In genomic region chr12:52790427-52791270, GRCh38 we compare ENCODE assay signal across 32 cellular contexts. TPM values are rescaled to one million over a fixed set of nuclear protein-coding genes. Genes with fewer than 3 reads are reported as not detected.
DNase-seq lines count a peak whose midpoint lies in the region; ATAC-seq, FAIRE-seq and TF ChIP-seq lines count a peak whose summit lies in the region.
"Had no signal": no experiment of that assay in that cellular context is flagged by ENCODE, and none has a peak within 500 bp of the region (broad histone marks: within the 10 kb centered on the region; RNA-seq: fewer than 3 reads in every experiment).

No MANE protein-coding gene starts in this region.

- BruUV-seq in HepG2 (replicated peaks; lab: Mats Ljungman, UMichigan): no TSS peak

- no peak; the same call in 1 of the 2 replicates for TF ChIP-seq CTCF in HepG2 (CRISPR knock-in tag; IDR thresholded peaks at IDR 0.05)
- no peak for TF ChIP-seq CTCF in right lobe of liver (IDR thresholded peaks at IDR 0.05)
- TF ChIP-seq CTCF in esophagus muscularis mucosa (IDR thresholded peaks at IDR 0.05): no peak
- no peak for TF ChIP-seq CTCF in upper lobe of right lung (IDR thresholded peaks at IDR 0.05)

- H3K27ac ChIP-seq in HepG2 (ENCODE audit: extremely low read length, insufficient read depth, low read length) (no peak overlapping the region), right lobe of liver (no peak overlapping the region), esophagus muscularis mucosa (replicated peaks in 1 of 4) (no peak overlapping the region), upper lobe of right lung (no peak overlapping the region)
- H3K27ac ChIP-seq: cardiac muscle cell, GM23248, left ventricle myocardium inferior, thoracic aorta had no signal

- POLR2A ChIA-PET in HepG2 (lab: Yijun Ruan, JAX): no interaction called here

- CTCF ChIA-PET in HepG2 (lab: Yijun Ruan, JAX; ENCODE audit: low intra/inter-chr PET ratio, low total read pairs): no interaction called here

- TF ChIP-seq EP300 in HepG2 (IDR thresholded peaks at IDR 0.05; ENCODE audit: low read depth in 2 of 2, low read length in 2 of 2): no peak
- TF ChIP-seq EP300 in HepG2 (CRISPR knock-in tag; IDR thresholded peaks at IDR 0.05; ENCODE audit: borderline replicate concordance): no peak
- no peak for TF ChIP-seq EP300 in esophagus muscularis mucosa (IDR thresholded peaks at IDR 0.05)

- DNase-seq in HepG2 (ENCODE audit: low spot score) (no peak), right lobe of liver (no peak), esophagus muscularis mucosa (ENCODE audit: extremely low spot score) (no peak), upper lobe of right lung (peak; percentile 32), DMS79 (lab: John Stamatoyannopoulos, UW) (no peak)
- DNase-seq: activated CD4-positive, CD25-positive, alpha-beta regulatory T cell; activated naive CD8-positive, alpha-beta T cell treated with anti-CD3 and anti-CD28 coated beads, Interleukin-2, amount 10 ng/mL, durations not matched to agents 7 days and 5 days; aorta; DMS79 treated with DMSO at 0.1 percent for 48 hours; effector CD8-positive, alpha-beta T cell; GDM1; glutamatergic neuron; left ventricle myocardium inferior; mesendoderm; NCI-H1092 treated with DMSO at 0.1 percent for 48 hours; NCI-H187 treated with DMSO at 0.1 percent for 48 hours; NCI-H2171 treated with DMSO at 0.1 percent for 48 hours; NCI-H510A; right cardiac atrium had no signal

- intact Hi-C loops in HepG2 (cut with micrococcal nuclease; ENCODE audit: unreplicated experiment): no loop called here
- intact Hi-C loops in right lobe of liver (cut with DNase I): no loop called here
- intact Hi-C loops in esophagus muscularis mucosa (cut with DNase I): no loop called here
- intact Hi-C loops in upper lobe of right lung (cut with DNase I): no loop called here

- H3K4me2 ChIP-seq in HepG2 (ENCODE audit: low read depth, low read length): no peak overlapping the region

- H3K4me3 ChIP-seq in HepG2 (replicated peaks in 1 of 3; ENCODE audit: insufficient read depth in 1 of 3, low read depth in 2 of 3, low read length in 3 of 3): no peak overlapping the region
- H3K4me3 ChIP-seq in right lobe of liver: no peak overlapping the region
- H3K4me3 ChIP-seq in esophagus muscularis mucosa: peak overlapping the region in 3 of 4 donors; percentile 14 to 20 (median 18)
- no peak overlapping the region for H3K4me3 ChIP-seq in upper lobe of right lung
- H3K4me3 ChIP-seq: cardiac muscle cell, GM23248, thoracic aorta had no signal

- TF ChIP-seq RAD21 in HepG2 (CRISPR knock-in tag; IDR thresholded peaks at IDR 0.05): no peak

- in situ Hi-C loops in HepG2 (cut with HindIII; ENCODE audit: extremely low pct_ligation_motif_present, low pct_unique_long_range_greater_than_20kb): no loop called here

- no peak overlapping the region for H3K9ac ChIP-seq in HepG2 (ENCODE audit: insufficient read depth, low read depth, low read length)
- H3K9ac ChIP-seq: GM23248 had no signal

- no peak for TF ChIP-seq POLR2A in HepG2 (IDR thresholded peaks at IDR 0.05; ENCODE audit: insufficient read depth in 1 of 2, low read depth in 2 of 2, low read length in 2 of 2)
- no peak for TF ChIP-seq POLR2A in right lobe of liver (IDR thresholded peaks at IDR 0.05)
- no peak for TF ChIP-seq POLR2A in esophagus muscularis mucosa (IDR thresholded peaks at IDR 0.05; ENCODE audit: low read depth)

- H3K79me2 ChIP-seq in HepG2 (ENCODE audit: insufficient read depth, low read length): no peaks in the 10 kb centered on the region

- no peak for FAIRE-seq in HepG2 (lab: Jason Lieb, UNC)
- FAIRE-seq: colon, islet of Langerhans, urothelium cell line had no signal

- H3K9me3 ChIP-seq in HepG2 (ENCODE audit: low read length) (no peaks in the 10 kb centered on the region), right lobe of liver (no peaks in the 10 kb centered on the region), esophagus muscularis mucosa (no peaks in the 10 kb centered on the region), upper lobe of right lung (no peaks in the 10 kb centered on the region)
- H3K9me3 ChIP-seq: left ventricle myocardium inferior, thoracic aorta had no signal

- H3K4me1 ChIP-seq in HepG2 (ENCODE audit: insufficient read depth, low read length) (no peaks in the 10 kb centered on the region), right lobe of liver (no peaks in the 10 kb centered on the region), esophagus muscularis mucosa (peaks cover 0 to 10% (median 8%) of the 10 kb centered on the region in 4 donors), upper lobe of right lung (peaks cover 3% of the 10 kb centered on the region)
- H3K4me1 ChIP-seq: left ventricle myocardium inferior had no signal

- no peaks in the 10 kb centered on the region for H3K36me3 ChIP-seq in HepG2 (replicated peaks in 1 of 2; ENCODE audit: control insufficient read depth in 1 of 2, insufficient read depth in 2 of 2, low read length in 2 of 2)
- no peaks in the 10 kb centered on the region for H3K36me3 ChIP-seq in right lobe of liver
- H3K36me3 ChIP-seq in esophagus muscularis mucosa: no peaks in the 10 kb centered on the region
- H3K36me3 ChIP-seq in upper lobe of right lung: no peaks in the 10 kb centered on the region
- H3K36me3 ChIP-seq: cardiac muscle cell, left ventricle myocardium inferior, thoracic aorta had no signal

- WGBS in HepG2 (ENCODE audit: low lambda C conversion rate): 25% methylated on average over 9 of the region's 19 CpGs
- WGBS in right lobe of liver (ENCODE audit: insufficient coverage, low coverage, low lambda C conversion rate, missing lambda C conversion rate): 36% methylated on average over 8 of the region's 19 CpGs
- WGBS in esophagus muscularis mucosa: 66% methylated on average over 19 of the region's 19 CpGs

- no peaks in the 10 kb centered on the region for H4K20me1 ChIP-seq in HepG2 (ENCODE audit: insufficient read depth, low read length)

- no peak; the same call in 1 of the 3 replicates for ATAC-seq in HepG2
- no peak for ATAC-seq in right lobe of liver
- no peak for ATAC-seq in upper lobe of right lung
- ATAC-seq in GM21381 (IDR thresholded peaks at IDR 0.05; ENCODE audit: unreplicated experiment): no peak
- ATAC-seq: stimulated activated naive CD8-positive, alpha-beta T cell treated with anti-CD3 and anti-CD28 coated beads, Interleukin-15, Interleukin-2, amounts not matched to agents 100 U/mL and 50 U/mL, for 24 hours had no signal

- H3K27me3 ChIP-seq in HepG2 (ENCODE audit: control insufficient read depth in 1 of 2, insufficient read depth in 2 of 2, low read length in 2 of 2) (peaks cover 4 to 51% of the 10 kb centered on the region in 2 experiments; a peak in 3 of 5 replicates), right lobe of liver (no peaks in the 10 kb centered on the region), esophagus muscularis mucosa (peaks cover 0 to 54% (median 13%) of the 10 kb centered on the region in 4 donors), upper lobe of right lung (peaks cover 58% of the 10 kb centered on the region)

- no peak overlapping the region for H2AFZ ChIP-seq in HepG2 (ENCODE audit: low read length)
- H2AFZ ChIP-seq: GM23248 had no signal

RNA-seq across cellular contexts. Expression of gene KRT3, which starts 5.3 kb away (rescaled TPM):
- total RNA-seq in HepG2 (2016; rRNA removed; fragmentation: Illumina TruSeq; extraction: Trizol) (not detected in 2 replicates), right lobe of liver (not detected), esophagus muscularis mucosa (not detected), upper lobe of right lung (not detected)
- not detected in 2 replicates for total RNA-seq in HepG2 (2016; cell fraction: cytosol; rRNA removed; fragmentation: Illumina TruSeq; extraction: Trizol; ENCODE audit: low read depth)
- not detected in 2 replicates for total RNA-seq in HepG2 (2016; cell fraction: insoluble cytoplasmic fraction; rRNA removed; fragmentation: Illumina TruSeq; extraction: Trizol)
- total RNA-seq in HepG2 (2016; cell fraction: membrane; rRNA removed; fragmentation: Illumina TruSeq; extraction: Trizol): not detected in 2 replicates
- total RNA-seq in HepG2 (2016; cell fraction: nucleus; rRNA removed; fragmentation: Illumina TruSeq; extraction: Trizol): not detected in 2 replicates
- not detected in 2 replicates for polyA plus RNA-seq in HepG2 (2011; rRNA removed)
- not detected in 2 replicates for polyA plus RNA-seq in HepG2 (2011; cell fraction: cytosol; rRNA removed)
- not detected in 2 replicates for polyA plus RNA-seq in HepG2 (2011; cell fraction: nucleus; rRNA removed)
- polyA plus RNA-seq in HepG2 (2012): not detected in 2 replicates
- polyA plus RNA-seq in HepG2 (2016; cell fraction: cytosol; fragmentation: Illumina TruSeq; extraction: Trizol; ENCODE audit: low read depth): not detected in 2 replicates
- not detected in 2 replicates for polyA plus RNA-seq in HepG2 (2016; cell fraction: insoluble cytoplasmic fraction; fragmentation: Illumina TruSeq; extraction: Trizol; ENCODE audit: low read depth)
- polyA plus RNA-seq in HepG2 (2016; cell fraction: membrane; fragmentation: Illumina TruSeq; extraction: Trizol; ENCODE audit: low read depth): not detected in 2 replicates
- polyA plus RNA-seq in HepG2 (2016; cell fraction: nucleus; fragmentation: Illumina TruSeq; extraction: Trizol; ENCODE audit: insufficient read depth, low read depth): not detected in 2 replicates
- polyA minus RNA-seq in HepG2 (2011; rRNA and poly(A)+ RNA removed; ENCODE audit: low replicate concordance): not detected in 2 replicates
- polyA minus RNA-seq in HepG2 (2011; cell fraction: cytosol; rRNA and poly(A)+ RNA removed): not detected in 2 replicates
- polyA minus RNA-seq in HepG2 (2011; cell fraction: nucleus; rRNA and poly(A)+ RNA removed): not detected in 2 replicates
- total RNA-seq: A172; activated naive CD8-positive, alpha-beta T cell treated with anti-CD3 and anti-CD28 coated beads, Interleukin-2, amount 10 ng/mL, durations not matched to agents 7 days and 5 days; aorta; cardiac muscle cell; GM23248; left ventricle myocardium inferior; M059J; posterior vena cava; right cardiac atrium; thoracic aorta had no signal
- polyA plus RNA-seq: aorta, cardiac muscle cell, GM23248, right cardiac atrium had no signal

RNA-seq across cellular contexts. Expression of gene KRT76, which starts 13.5 kb away (rescaled TPM):
- total RNA-seq in HepG2 (2016; rRNA removed; fragmentation: Illumina TruSeq; extraction: Trizol) (not detected in 2 replicates), right lobe of liver (not detected), esophagus muscularis mucosa (not detected), upper lobe of right lung (not detected)
- total RNA-seq in HepG2 (2016; cell fraction: cytosol; rRNA removed; fragmentation: Illumina TruSeq; extraction: Trizol; ENCODE audit: low read depth): not detected in 2 replicates
- not detected in 2 replicates for total RNA-seq in HepG2 (2016; cell fraction: insoluble cytoplasmic fraction; rRNA removed; fragmentation: Illumina TruSeq; extraction: Trizol)
- total RNA-seq in HepG2 (2016; cell fraction: membrane; rRNA removed; fragmentation: Illumina TruSeq; extraction: Trizol): not detected in 2 replicates
- total RNA-seq in HepG2 (2016; cell fraction: nucleus; rRNA removed; fragmentation: Illumina TruSeq; extraction: Trizol): not detected in 2 replicates
- polyA plus RNA-seq in HepG2 (2011; rRNA removed): not detected in 2 replicates
- not detected in 2 replicates for polyA plus RNA-seq in HepG2 (2011; cell fraction: cytosol; rRNA removed)
- not detected in 2 replicates for polyA plus RNA-seq in HepG2 (2011; cell fraction: nucleus; rRNA removed)
- not detected in 2 replicates for polyA plus RNA-seq in HepG2 (2012)
- not detected in 2 replicates for polyA plus RNA-seq in HepG2 (2016; cell fraction: cytosol; fragmentation: Illumina TruSeq; extraction: Trizol; ENCODE audit: low read depth)
- not detected in 2 replicates for polyA plus RNA-seq in HepG2 (2016; cell fraction: insoluble cytoplasmic fraction; fragmentation: Illumina TruSeq; extraction: Trizol; ENCODE audit: low read depth)
- not detected in 2 replicates for polyA plus RNA-seq in HepG2 (2016; cell fraction: membrane; fragmentation: Illumina TruSeq; extraction: Trizol; ENCODE audit: low read depth)
- not detected in 2 replicates for polyA plus RNA-seq in HepG2 (2016; cell fraction: nucleus; fragmentation: Illumina TruSeq; extraction: Trizol; ENCODE audit: insufficient read depth, low read depth)
- not detected in 2 replicates for polyA minus RNA-seq in HepG2 (2011; rRNA and poly(A)+ RNA removed; ENCODE audit: low replicate concordance)
- polyA minus RNA-seq in HepG2 (2011; cell fraction: cytosol; rRNA and poly(A)+ RNA removed): not detected in 2 replicates
- not detected in 2 replicates for polyA minus RNA-seq in HepG2 (2011; cell fraction: nucleus; rRNA and poly(A)+ RNA removed)
- total RNA-seq: A172; activated naive CD8-positive, alpha-beta T cell treated with anti-CD3 and anti-CD28 coated beads, Interleukin-2, amount 10 ng/mL, durations not matched to agents 7 days and 5 days; aorta; cardiac muscle cell; epithelial cell of proximal tubule; GM23248; HT1080; left ventricle myocardium inferior; M059J; posterior vena cava; right cardiac atrium; thoracic aorta had no signal
- polyA plus RNA-seq: aorta, cardiac muscle cell, GM23248, right cardiac atrium had no signal

RNA-seq across cellular contexts. Expression of gene KRT4, which starts 23.3 kb away (rescaled TPM):
- total RNA-seq in HepG2 (2016; rRNA removed; fragmentation: Illumina TruSeq; extraction: Trizol) (not detected in 2 replicates), right lobe of liver (not detected), esophagus muscularis mucosa (1 to 10 TPM in 1 of 4 donors, under 1 TPM in 3; 0.13 to 5.4 (median 0.20) TPM), upper lobe of right lung (6.8 TPM)
- not detected in 2 replicates for total RNA-seq in HepG2 (2016; cell fraction: cytosol; rRNA removed; fragmentation: Illumina TruSeq; extraction: Trizol; ENCODE audit: low read depth)
- total RNA-seq in HepG2 (2016; cell fraction: insoluble cytoplasmic fraction; rRNA removed; fragmentation: Illumina TruSeq; extraction: Trizol): not detected in 2 replicates
- total RNA-seq in HepG2 (2016; cell fraction: membrane; rRNA removed; fragmentation: Illumina TruSeq; extraction: Trizol): not detected in 2 replicates
- total RNA-seq in HepG2 (2016; cell fraction: nucleus; rRNA removed; fragmentation: Illumina TruSeq; extraction: Trizol): not detected in 2 replicates
- polyA plus RNA-seq in HepG2 (2011; rRNA removed): not detected in 2 replicates
- polyA plus RNA-seq in HepG2 (2011; cell fraction: cytosol; rRNA removed): not detected in 2 replicates
- not detected in 2 replicates for polyA plus RNA-seq in HepG2 (2011; cell fraction: nucleus; rRNA removed)
- polyA plus RNA-seq in HepG2 (2012): not detected in 2 replicates
- polyA plus RNA-seq in HepG2 (2016; cell fraction: cytosol; fragmentation: Illumina TruSeq; extraction: Trizol; ENCODE audit: low read depth): not detected in 2 replicates
- not detected in 2 replicates for polyA plus RNA-seq in HepG2 (2016; cell fraction: insoluble cytoplasmic fraction; fragmentation: Illumina TruSeq; extraction: Trizol; ENCODE audit: low read depth)
- polyA plus RNA-seq in HepG2 (2016; cell fraction: membrane; fragmentation: Illumina TruSeq; extraction: Trizol; ENCODE audit: low read depth): not detected in 2 replicates
- polyA plus RNA-seq in HepG2 (2016; cell fraction: nucleus; fragmentation: Illumina TruSeq; extraction: Trizol; ENCODE audit: insufficient read depth, low read depth): not detected in 2 replicates
- not detected in 2 replicates for polyA minus RNA-seq in HepG2 (2011; rRNA and poly(A)+ RNA removed; ENCODE audit: low replicate concordance)
- not detected in 2 replicates for polyA minus RNA-seq in HepG2 (2011; cell fraction: cytosol; rRNA and poly(A)+ RNA removed)
- not detected in 2 replicates for polyA minus RNA-seq in HepG2 (2011; cell fraction: nucleus; rRNA and poly(A)+ RNA removed)
- total RNA-seq: A172; activated naive CD8-positive, alpha-beta T cell treated with anti-CD3 and anti-CD28 coated beads, Interleukin-2, amount 10 ng/mL, durations not matched to agents 7 days and 5 days; aorta; cardiac muscle cell; epithelial cell of proximal tubule; HT1080; left ventricle myocardium inferior; M059J; posterior vena cava; right cardiac atrium; thoracic aorta had no signal
- polyA plus RNA-seq: cardiac muscle cell, GM23248 had no signal

RNA-seq across cellular contexts. Expression of gene KRT79, which starts 43.5 kb away (rescaled TPM):
- total RNA-seq in HepG2 (2016; rRNA removed; fragmentation: Illumina TruSeq; extraction: Trizol) (not detected in 2 replicates), right lobe of liver (not detected), esophagus muscularis mucosa (not detected), upper lobe of right lung (5.4 TPM)
- total RNA-seq in HepG2 (2016; cell fraction: cytosol; rRNA removed; fragmentation: Illumina TruSeq; extraction: Trizol; ENCODE audit: low read depth): not detected in 2 replicates
- total RNA-seq in HepG2 (2016; cell fraction: insoluble cytoplasmic fraction; rRNA removed; fragmentation: Illumina TruSeq; extraction: Trizol): not detected in 2 replicates
- total RNA-seq in HepG2 (2016; cell fraction: membrane; rRNA removed; fragmentation: Illumina TruSeq; extraction: Trizol): not detected in 2 replicates
- total RNA-seq in HepG2 (2016; cell fraction: nucleus; rRNA removed; fragmentation: Illumina TruSeq; extraction: Trizol): not detected in 2 replicates
- polyA plus RNA-seq in HepG2 (2011; rRNA removed): 0.09 TPM in 1 of 2 replicates, not detected in the other
- polyA plus RNA-seq in HepG2 (2011; cell fraction: cytosol; rRNA removed): not detected in 2 replicates
- not detected in 2 replicates for polyA plus RNA-seq in HepG2 (2011; cell fraction: nucleus; rRNA removed)
- polyA plus RNA-seq in HepG2 (2012): not detected in 2 replicates
- not detected in 2 replicates for polyA plus RNA-seq in HepG2 (2016; cell fraction: cytosol; fragmentation: Illumina TruSeq; extraction: Trizol; ENCODE audit: low read depth)
- not detected in 2 replicates for polyA plus RNA-seq in HepG2 (2016; cell fraction: insoluble cytoplasmic fraction; fragmentation: Illumina TruSeq; extraction: Trizol; ENCODE audit: low read depth)
- not detected in 2 replicates for polyA plus RNA-seq in HepG2 (2016; cell fraction: membrane; fragmentation: Illumina TruSeq; extraction: Trizol; ENCODE audit: low read depth)
- polyA plus RNA-seq in HepG2 (2016; cell fraction: nucleus; fragmentation: Illumina TruSeq; extraction: Trizol; ENCODE audit: insufficient read depth, low read depth): not detected in 2 replicates
- not detected in 2 replicates for polyA minus RNA-seq in HepG2 (2011; rRNA and poly(A)+ RNA removed; ENCODE audit: low replicate concordance)
- polyA minus RNA-seq in HepG2 (2011; cell fraction: cytosol; rRNA and poly(A)+ RNA removed): not detected in 2 replicates
- polyA minus RNA-seq in HepG2 (2011; cell fraction: nucleus; rRNA and poly(A)+ RNA removed): not detected in 2 replicates
- total RNA-seq: activated naive CD8-positive, alpha-beta T cell treated with anti-CD3 and anti-CD28 coated beads, Interleukin-2, amount 10 ng/mL, durations not matched to agents 7 days and 5 days; aorta; cardiac muscle cell; epithelial cell of proximal tubule; GM23248; left ventricle myocardium inferior; M059J; posterior vena cava; right cardiac atrium; thoracic aorta had no signal
- polyA plus RNA-seq: aorta, cardiac muscle cell had no signal

RNA-seq across cellular contexts. Expression of gene KRT78, which starts 58.1 kb away (rescaled TPM):
- total RNA-seq in HepG2 (2016; rRNA removed; fragmentation: Illumina TruSeq; extraction: Trizol): not detected in 2 replicates
- total RNA-seq in HepG2 (2016; cell fraction: cytosol; rRNA removed; fragmentation: Illumina TruSeq; extraction: Trizol; ENCODE audit: low read depth): not detected in 2 replicates
- not detected in 2 replicates for total RNA-seq in HepG2 (2016; cell fraction: insoluble cytoplasmic fraction; rRNA removed; fragmentation: Illumina TruSeq; extraction: Trizol)
- total RNA-seq in HepG2 (2016; cell fraction: membrane; rRNA removed; fragmentation: Illumina TruSeq; extraction: Trizol): not detected in 2 replicates
- not detected in 2 replicates for total RNA-seq in HepG2 (2016; cell fraction: nucleus; rRNA removed; fragmentation: Illumina TruSeq; extraction: Trizol)
- polyA plus RNA-seq in HepG2 (2011; rRNA removed): not detected in 2 replicates
- not detected in 2 replicates for polyA plus RNA-seq in HepG2 (2011; cell fraction: cytosol; rRNA removed)
- polyA plus RNA-seq in HepG2 (2011; cell fraction: nucleus; rRNA removed): not detected in 2 replicates
- not detected in 2 replicates for polyA plus RNA-seq in HepG2 (2012)
- polyA plus RNA-seq in HepG2 (2016; cell fraction: cytosol; fragmentation: Illumina TruSeq; extraction: Trizol; ENCODE audit: low read depth): not detected in 2 replicates
- not detected in 2 replicates for polyA plus RNA-seq in HepG2 (2016; cell fraction: insoluble cytoplasmic fraction; fragmentation: Illumina TruSeq; extraction: Trizol; ENCODE audit: low read depth)
- polyA plus RNA-seq in HepG2 (2016; cell fraction: membrane; fragmentation: Illumina TruSeq; extraction: Trizol; ENCODE audit: low read depth): not detected in 2 replicates
- not detected in 2 replicates for polyA plus RNA-seq in HepG2 (2016; cell fraction: nucleus; fragmentation: Illumina TruSeq; extraction: Trizol; ENCODE audit: insufficient read depth, low read depth)
- polyA minus RNA-seq in HepG2 (2011; rRNA and poly(A)+ RNA removed; ENCODE audit: low replicate concordance): 0.05 TPM in 1 of 2 replicates, not detected in the other
- polyA minus RNA-seq in HepG2 (2011; cell fraction: cytosol; rRNA and poly(A)+ RNA removed): not detected in 2 replicates
- not detected in 2 replicates for polyA minus RNA-seq in HepG2 (2011; cell fraction: nucleus; rRNA and poly(A)+ RNA removed)
- not detected for total RNA-seq in right lobe of liver
- total RNA-seq in esophagus muscularis mucosa: 1 to 10 TPM in 1 of 4 donors, under 1 TPM in 2, not detected in 1; 0.33 to 2.1 (median 0.75) TPM
- total RNA-seq in upper lobe of right lung: not detected
- total RNA-seq: A172; activated naive CD8-positive, alpha-beta T cell treated with anti-CD3 and anti-CD28 coated beads, Interleukin-2, amount 10 ng/mL, durations not matched to agents 7 days and 5 days; aorta; cardiac muscle cell; epithelial cell of proximal tubule; GM23248; HT1080; left ventricle myocardium inferior; posterior vena cava; right cardiac atrium; thoracic aorta had no signal
- polyA plus RNA-seq: cardiac muscle cell, GM23248 had no signal

Comparison
In these comparisons a context has a peak if more than half of its experiments do, and no peak if none do; other contexts are left out.
1. H3K4me3 ChIP-seq: peak in esophagus muscularis mucosa (3 of 4); none in HepG2 (0 of 3), right lobe of liver (0 of 3) and upper lobe of right lung (single experiment).